8 cellular contexts compared by ENCODE assay signal in genomic region chr10:73253226-73253557, GRCh38. TPM values are rescaled to one million over a fixed set of nuclear protein-coding genes. Genes with fewer than 3 reads are reported as not detected.
A peak's percentile ranks its signal among the peaks of the same experiment; 100 is the strongest.
DNase-seq lines count a peak whose midpoint lies in the region; ATAC-seq and TF ChIP-seq lines count a peak whose summit lies in the region.

No MANE protein-coding gene starts in this region.

- H2AFZ ChIP-seq in osteoblast (ENCODE audit: low read length): peak overlapping the region; percentile 99

- in situ Hi-C loops in Panc1 (cut with HindIII; ENCODE audit: low pct_unique_long_range_greater_than_20kb, low sequenced_read_pairs): no loop called here

- H3K27me3 ChIP-seq in heart left ventricle (no peaks in the 10 kb centered on the region), Panc1 (ENCODE audit: control insufficient read depth, insufficient read depth, low read length) (no peaks in the 10 kb centered on the region), osteoblast (ENCODE audit: insufficient read depth, low read length) (no peaks in the 10 kb centered on the region)

- WGBS in heart left ventricle, 4 donors: 1 to 2% (median 1%) methylated on average over 4 of the region's 4 CpGs

- H3K4me2 ChIP-seq in osteoblast (ENCODE audit: insufficient read depth, low read length): peak overlapping the region; percentile 96

- ATAC-seq in heart left ventricle (no peak), Right ventricle myocardium inferior (no peak), Panc1 (no peak), GM19455 (IDR thresholded peaks at IDR 0.05; ENCODE audit: unreplicated experiment) (no peak)

- H3K4me3 ChIP-seq in heart left ventricle (peak overlapping the region; percentile 64 to 97 (median 84)), Panc1 (ENCODE audit: low read depth in 2 of 2, low read length in 2 of 2) (peak overlapping the region; percentile 96 to 100), epithelial cell of esophagus (ENCODE audit: low read length) (peak overlapping the region; percentile 73), osteoblast (ENCODE audit: insufficient read depth, low read length) (peak overlapping the region; percentile 87)

- H3K79me2 ChIP-seq in osteoblast (ENCODE audit: insufficient read depth, low read length): peaks cover 43% of the 10 kb centered on the region

- TF ChIP-seq POLR2A in heart left ventricle (IDR thresholded peaks at IDR 0.05): no peak

- no peak for DNase-seq in heart left ventricle
- no peak for DNase-seq in Right ventricle myocardium inferior (ENCODE audit: missing footprints)
- no peak for DNase-seq in Panc1 (ENCODE audit: low read depth, low spot score)
- peak; percentile 15 for DNase-seq in epithelial cell of esophagus (ENCODE audit: low read depth)
- DNase-seq in osteoblast (ENCODE audit: insufficient read length, low spot score, missing footprints): no peak
- no peak for DNase-seq in NCI-H1105 (lab: John Stamatoyannopoulos, UW)
- DNase-seq in GM19238 (ENCODE audit: insufficient read length, low spot score): no peak

- TF ChIP-seq CTCF in heart left ventricle (IDR thresholded peaks at IDR 0.05): no peak
- TF ChIP-seq CTCF in Panc1 (IDR thresholded peaks at IDR 0.05): 0 out of 2 replicates have a peak, but pooled peaks have one; percentile 25
- peak; percentile 23 for TF ChIP-seq CTCF in epithelial cell of esophagus (IDR thresholded peaks at IDR 0.05; ENCODE audit: insufficient read depth, low read depth, low read length, missing control alignments)
- TF ChIP-seq CTCF in osteoblast (IDR thresholded peaks at IDR 0.05; ENCODE audit: extremely low read depth, low read depth, low read length): no peak

- POLR2A ChIA-PET in Panc1 (lab: Charles Lee): interaction anchor here (0.5 to 0.7 kb wide), 2 partner anchors 29 to 261 kb away, joined by 3 to 4 read pairs; no protein-coding TSS in a partner anchor

- BruUV-seq in Panc1 (replicated peaks; lab: Mats Ljungman, UMichigan): no TSS peak

- H3K36me3 ChIP-seq in heart left ventricle (peaks cover 0 to 30% (median 23%) of the 10 kb centered on the region in 9 donors), Panc1 (ENCODE audit: control insufficient read depth, insufficient read depth, low read length) (peaks cover 10% of the 10 kb centered on the region; the same call in 1 of the 2 replicates), osteoblast (ENCODE audit: insufficient read depth, low read length) (peaks cover 25% of the 10 kb centered on the region)

- H3K9me3 ChIP-seq in heart left ventricle: no peaks in the 10 kb centered on the region
- no peaks in the 10 kb centered on the region for H3K9me3 ChIP-seq in Panc1 (ENCODE audit: control insufficient read depth, insufficient read depth, low read depth, low read length)
- H3K9me3 ChIP-seq in osteoblast (ENCODE audit: low read depth, low read length): no peaks in the 10 kb centered on the region

- H3K4me1 ChIP-seq in heart left ventricle (peaks cover 3 to 29% (median 21%) of the 10 kb centered on the region in 12 donors), Panc1 (ENCODE audit: control insufficient read depth, insufficient read depth, low read length) (peaks cover 25% of the 10 kb centered on the region), osteoblast (ENCODE audit: insufficient read depth, low read length) (peaks cover 19% of the 10 kb centered on the region)

- CTCF ChIA-PET in Panc1 (lab: Charles Lee): interaction anchor here (0.6 to 0.7 kb wide), 2 partner anchors 82 to 181 kb away, joined by 4 to 10 read pairs; no protein-coding TSS in a partner anchor

- no peaks in the 10 kb centered on the region for H4K20me1 ChIP-seq in osteoblast (ENCODE audit: insufficient read depth, low read length)

- H3K27ac ChIP-seq in heart left ventricle: peak overlapping the region; percentile 75 to 97 (median 88)
- H3K27ac ChIP-seq in Panc1 (ENCODE audit: low read length): peak overlapping the region; percentile 99
- peak overlapping the region; percentile 95 for H3K27ac ChIP-seq in osteoblast (ENCODE audit: low read depth, low read length)

- intact Hi-C loops in heart left ventricle (cut with DNase I): loop anchor here in 2 of 10 donors (5.0 to 10.0 kb wide), 3 partner anchors 86 to 242 kb away; partner anchors contain the start of genes ANXA7 (in 1 of the 2), ECD (in 1 of the 2), FAM149B1 (in 1 of the 2) and PPP3CB (in 1 of the 2)
- intact Hi-C loops in Right ventricle myocardium inferior (cut with DNase I): loop anchor here (5.0 kb wide), 1 partner anchor 244 kb away; the partner anchor contains the start of gene PPP3CB
- intact Hi-C loops in Panc1 (cut with micrococcal nuclease; ENCODE audit: unreplicated experiment): no loop called here

RNA-seq across cellular contexts. Expression of gene MRPS16, which starts 0.7 kb away (rescaled TPM):
- total RNA-seq in heart left ventricle (100 to 1,000 TPM in 6 of 9 donors, 10 to 100 TPM in 3; 56.5 to 112 (median 101) TPM), Right ventricle myocardium inferior (106 TPM), Panc1 (2021; ENCODE audit: unreplicated experiment) (199 TPM), osteoblast (78.7 and 80.7 TPM in 2 replicates)
- polyA plus RNA-seq in heart left ventricle: 10 to 100 TPM; 80.5 to 85.8 TPM
- polyA plus RNA-seq in Panc1 (2012; ENCODE audit: insufficient read length): 154 TPM

RNA-seq across cellular contexts. Expression of gene DNAJC9, which starts 6.1 kb away (rescaled TPM):
- total RNA-seq in heart left ventricle: 10 to 100 TPM in 1 of 9 donors, 1 to 10 TPM in 8; 6.5 to 11.6 (median 6.8) TPM
- polyA plus RNA-seq in heart left ventricle: 1 to 10 TPM; 5.8 to 8.7 TPM
- 8.5 TPM for total RNA-seq in Right ventricle myocardium inferior
- 63.5 TPM for total RNA-seq in Panc1 (2021; ENCODE audit: unreplicated experiment)
- 42.1 TPM for polyA plus RNA-seq in Panc1 (2012; ENCODE audit: insufficient read length)
- 14.7 and 18.8 TPM in 2 replicates for total RNA-seq in osteoblast

Comparison
In these comparisons a context has a peak if more than half of its experiments do, and no peak if none do; other contexts are left out.
1. CTCF ChIP-seq: peak in Panc1 (single experiment) and epithelial cell of esophagus (single experiment); none in heart left ventricle (0 of 12) and osteoblast (single experiment).
2. Peak in every context shown above with its lines, with median percentiles within 50 percentile points of each other: H3K27ac ChIP-seq and H3K4me3 ChIP-seq.